Comparison of ENCODE assay signal across 31 cellular contexts in the genomic region with DNA sequence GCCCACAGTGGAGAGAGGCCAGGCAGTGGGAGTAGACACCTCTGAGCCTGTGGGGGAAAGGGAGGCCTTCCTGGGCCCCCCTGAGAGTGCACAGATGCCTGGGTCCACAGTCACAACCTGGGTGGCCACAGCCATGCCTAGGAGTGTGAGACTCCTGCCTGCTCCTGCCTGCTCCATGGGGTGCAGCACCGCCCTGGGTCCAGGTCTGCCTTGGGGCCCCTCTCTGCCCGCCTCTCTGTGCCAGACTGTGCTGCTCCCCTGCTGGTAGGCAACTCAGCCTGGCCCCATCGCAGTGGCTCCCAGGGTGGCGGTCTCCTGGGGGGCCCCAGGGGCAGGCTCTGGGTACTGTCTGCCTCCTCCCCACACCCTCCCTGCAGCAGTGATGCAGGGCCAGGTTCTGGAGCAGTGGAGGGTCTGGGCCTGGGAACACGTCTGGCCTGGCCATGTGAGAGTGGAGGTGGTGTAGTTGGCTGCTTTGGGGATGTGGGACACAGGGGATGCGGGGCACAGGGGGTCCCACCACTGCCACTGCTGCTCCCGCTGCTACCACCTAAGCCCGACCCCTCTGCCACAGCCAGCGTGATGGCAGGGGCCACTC.
"Had no signal": no experiment of that assay in that cellular context is flagged by ENCODE, and none has a peak within 500 bp of the region (broad histone marks: within the 10 kb centered on the region; RNA-seq: fewer than 3 reads in every experiment).

No MANE protein-coding gene starts in this region.

- H3K9me3 ChIP-seq: SJSA1 had no signal

- H3K4me2 ChIP-seq: SK-N-SH had no signal

- H3K36me3 ChIP-seq: brain microvascular endothelial cell, MG63, SJSA1 had no signal

- H3K27me3 Mint-ChIP-seq: activated CD4-positive, alpha-beta memory T cell treated with anti-CD3 and anti-CD28 coated beads for 36 hours had no signal

- H3K4me1 Mint-ChIP-seq: activated CD4-positive, alpha-beta T cell treated with anti-CD3 and anti-CD28 coated beads for 36 hours; activated CD8-positive, alpha-beta memory T cell treated with anti-CD3 and anti-CD28 coated beads, Interleukin-2, amount 10 ng/mL, durations not matched to agents 7 days and 5 days; activated naive CD4-positive, alpha-beta T cell treated with anti-CD3 and anti-CD28 coated beads, Interleukin-2, amount 10 ng/mL, durations not matched to agents 7 days and 5 days; activated naive CD8-positive, alpha-beta T cell treated with anti-CD3 and anti-CD28 coated beads, Interleukin-2, amount 50 U/mL, for 24 hours had no signal

- H3K4me3 Mint-ChIP-seq: activated CD4-positive, alpha-beta memory T cell treated with anti-CD3 and anti-CD28 coated beads for 36 hours; activated CD4-positive, alpha-beta T cell treated with anti-CD3 and anti-CD28 coated beads for 36 hours; activated CD8-positive, alpha-beta memory T cell treated with anti-CD3 and anti-CD28 coated beads, Interleukin-2, amount 10 ng/mL, durations not matched to agents 7 days and 5 days; activated naive CD4-positive, alpha-beta T cell treated with anti-CD3 and anti-CD28 coated beads, Interleukin-2, amount 10 ng/mL, durations not matched to agents 7 days and 5 days; activated naive CD8-positive, alpha-beta T cell; activated naive CD8-positive, alpha-beta T cell treated with anti-CD3 and anti-CD28 coated beads, Interleukin-2, amount 50 U/mL, for 24 hours; T-helper 1 cell treated with Interleukin-12 subunit alpha and Interleukin-12 subunit beta and Interleukin-4 antibody, amounts not matched to agents 30 μg/mL and 1 μg/mL, for 36 hours; T-helper 2 cell treated with Interferon-gamma antibody and Interleukin-4, amounts not matched to agents 5 μg/mL and 100 μg/mL, for 36 hours had no signal

- H3K9me3 Mint-ChIP-seq: activated naive CD8-positive, alpha-beta T cell treated with anti-CD3 and anti-CD28 coated beads, Interleukin-2, amount 50 U/mL, for 24 hours; T-helper 1 cell treated with Interleukin-12 subunit alpha and Interleukin-12 subunit beta and Interleukin-4 antibody, amounts not matched to agents 30 μg/mL and 1 μg/mL, for 36 hours; T-helper 2 cell treated with Interferon-gamma antibody and Interleukin-4, amounts not matched to agents 5 μg/mL and 100 μg/mL, for 36 hours had no signal

- ATAC-seq: activated CD4-positive, alpha-beta T cell treated with anti-CD3 and anti-CD28 coated beads for 36 hours; activated CD8-positive, alpha-beta memory T cell treated with anti-CD3 and anti-CD28 coated beads, Interleukin-2, amount 10 ng/mL, durations not matched to agents 7 days and 5 days; Panc1 had no signal

- H3K27ac Mint-ChIP-seq: activated CD4-positive, alpha-beta memory T cell treated with anti-CD3 and anti-CD28 coated beads for 36 hours; activated CD4-positive, alpha-beta T cell treated with anti-CD3 and anti-CD28 coated beads for 36 hours; activated CD8-positive, alpha-beta memory T cell treated with anti-CD3 and anti-CD28 coated beads, Interleukin-2, amount 10 ng/mL, durations not matched to agents 7 days and 5 days; activated naive CD4-positive, alpha-beta T cell treated with anti-CD3 and anti-CD28 coated beads, Interleukin-2, amount 10 ng/mL, durations not matched to agents 7 days and 5 days; activated naive CD8-positive, alpha-beta T cell; activated naive CD8-positive, alpha-beta T cell treated with anti-CD3 and anti-CD28 coated beads, Interleukin-2, amount 50 U/mL, for 24 hours; T-helper 1 cell treated with Interleukin-12 subunit alpha and Interleukin-12 subunit beta and Interleukin-4 antibody, amounts not matched to agents 30 μg/mL and 1 μg/mL, for 36 hours; T-helper 2 cell treated with Interferon-gamma antibody and Interleukin-4, amounts not matched to agents 5 μg/mL and 100 μg/mL, for 36 hours had no signal

- H3K9ac ChIP-seq: SK-N-SH had no signal

- H3K27ac ChIP-seq: brain microvascular endothelial cell, SJSA1 had no signal

- H3K4me1 ChIP-seq: SJSA1 had no signal

- H3K4me3 ChIP-seq: MG63, SJSA1 had no signal

- H3K27me3 ChIP-seq: brain microvascular endothelial cell, SJSA1 had no signal

- DNase-seq: activated CD4-positive, alpha-beta memory T cell treated with anti-CD3 and anti-CD28 coated beads for 36 hours; activated CD4-positive, alpha-beta T cell treated with anti-CD3 and anti-CD28 coated beads for 36 hours; activated CD4-positive, alpha-beta T cell treated with anti-CD3 and anti-CD28 coated beads, Interleukin-2, amount 50 U/mL, for 1 hour; activated CD8-positive, alpha-beta memory T cell treated with anti-CD3 and anti-CD28 coated beads for 24 hours; activated CD8-positive, alpha-beta memory T cell treated with anti-CD3 and anti-CD28 coated beads, Interleukin-2, amount 10 ng/mL, durations not matched to agents 7 days and 5 days; activated CD8-positive, alpha-beta memory T cell treated with anti-CD3 and anti-CD28 coated beads, Interleukin-2, amount 50 U/mL, for 48 hours; activated effector memory CD4-positive, alpha-beta T cell treated with Interleukin-2 at 50 U/mL for 16 hours; activated naive CD4-positive, alpha-beta T cell treated with anti-CD3 and anti-CD28 coated beads, Interleukin-2, amount 10 ng/mL, durations not matched to agents 7 days and 5 days; activated naive CD8-positive, alpha-beta T cell treated with anti-CD3 and anti-CD28 coated beads, Interleukin-2, amount 50 U/mL, for 24 hours; activated T-cell treated with anti-CD3 and anti-CD28 coated beads, Interleukin-2, amount 50 U/mL, for 48 hours; aorta; brain microvascular endothelial cell; Kasumi-1; KG1; MG63; NCI-H1048; NCI-H1105 treated with DMSO at 0.1 percent for 48 hours; NCI-H1436; NCI-H1694; NCI-H1930; NCI-H2081 treated with DMSO at 0.1 percent for 48 hours; NCI-H345; NCI-H524 treated with DMSO at 0.1 percent for 48 hours; RPMI8226; SHP77 treated with DMSO at 0.1 percent for 48 hours; SK-N-SH had no signal
